Comparison of ENCODE assay signal across 1 cellular context in the genomic region with DNA sequence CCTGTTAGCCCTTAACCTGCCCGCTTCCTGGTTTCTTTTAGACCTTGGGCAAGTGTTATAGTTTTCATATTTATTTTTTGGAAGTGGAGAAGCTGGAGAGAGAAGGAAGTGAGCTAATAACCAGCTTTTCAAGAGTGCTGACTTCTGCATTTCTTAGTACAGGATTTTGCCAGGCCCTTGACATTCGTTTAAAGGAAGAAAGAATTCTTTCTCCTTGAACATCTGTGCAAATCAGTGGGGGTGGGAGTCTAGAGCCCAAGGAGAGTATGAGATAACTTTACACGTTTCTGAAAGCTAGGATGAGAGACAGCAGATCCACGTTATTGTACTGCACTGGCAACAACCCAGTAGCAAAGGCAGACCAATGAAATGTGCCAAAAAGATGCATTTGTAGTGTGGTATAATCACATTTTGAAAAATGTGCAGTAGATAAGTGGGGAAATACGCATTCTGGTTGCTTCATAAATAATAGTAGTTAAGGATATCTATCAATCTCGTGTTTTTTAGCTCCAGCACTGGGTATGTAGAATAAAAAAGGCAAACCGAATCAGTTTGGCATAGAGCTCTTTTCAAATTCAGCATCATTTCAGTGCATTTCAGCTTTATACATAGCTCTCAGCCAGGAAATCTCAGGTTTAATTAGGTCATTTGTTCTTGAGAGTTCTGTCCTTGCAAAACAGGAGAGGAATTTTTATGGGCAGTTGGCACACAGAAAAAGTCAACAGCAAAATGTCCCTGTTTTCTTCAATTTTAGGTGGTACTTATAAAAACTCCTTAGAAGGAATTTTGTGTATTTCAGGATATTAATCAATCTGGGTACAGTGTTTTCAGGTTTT.
TF ChIP-seq lines count a peak whose summit lies in the region.

No MANE protein-coding gene starts in this region.

TF ChIP-seq in SK-N-SH, 30 proteins besides CTCF, POLR2A, EP300 and RAD21 (continued from another document):
- TF ChIP-seq, protein P1, sequence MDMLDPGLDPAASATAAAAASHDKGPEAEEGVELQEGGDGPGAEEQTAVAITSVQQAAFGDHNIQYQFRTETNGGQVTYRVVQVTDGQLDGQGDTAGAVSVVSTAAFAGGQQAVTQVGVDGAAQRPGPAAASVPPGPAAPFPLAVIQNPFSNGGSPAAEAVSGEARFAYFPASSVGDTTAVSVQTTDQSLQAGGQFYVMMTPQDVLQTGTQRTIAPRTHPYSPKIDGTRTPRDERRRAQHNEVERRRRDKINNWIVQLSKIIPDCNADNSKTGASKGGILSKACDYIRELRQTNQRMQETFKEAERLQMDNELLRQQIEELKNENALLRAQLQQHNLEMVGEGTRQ (IDR thresholded peaks at IDR 0.05; ENCODE audit: borderline replicate concordance, low read depth, low read length), result no peak
- TF ChIP-seq FOXJ3 (CRISPR knock-in tag; IDR thresholded peaks at IDR 0.05), result no peak; the same call in 1 of the 2 replicates
- TF ChIP-seq, protein P2, sequence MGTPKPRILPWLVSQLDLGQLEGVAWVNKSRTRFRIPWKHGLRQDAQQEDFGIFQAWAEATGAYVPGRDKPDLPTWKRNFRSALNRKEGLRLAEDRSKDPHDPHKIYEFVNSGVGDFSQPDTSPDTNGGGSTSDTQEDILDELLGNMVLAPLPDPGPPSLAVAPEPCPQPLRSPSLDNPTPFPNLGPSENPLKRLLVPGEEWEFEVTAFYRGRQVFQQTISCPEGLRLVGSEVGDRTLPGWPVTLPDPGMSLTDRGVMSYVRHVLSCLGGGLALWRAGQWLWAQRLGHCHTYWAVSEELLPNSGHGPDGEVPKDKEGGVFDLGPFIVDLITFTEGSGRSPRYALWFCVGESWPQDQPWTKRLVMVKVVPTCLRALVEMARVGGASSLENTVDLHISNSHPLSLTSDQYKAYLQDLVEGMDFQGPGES (IDR thresholded peaks at IDR 0.05; ENCODE audit: low read depth, low read length), result no peak
